In the genomic region with DNA sequence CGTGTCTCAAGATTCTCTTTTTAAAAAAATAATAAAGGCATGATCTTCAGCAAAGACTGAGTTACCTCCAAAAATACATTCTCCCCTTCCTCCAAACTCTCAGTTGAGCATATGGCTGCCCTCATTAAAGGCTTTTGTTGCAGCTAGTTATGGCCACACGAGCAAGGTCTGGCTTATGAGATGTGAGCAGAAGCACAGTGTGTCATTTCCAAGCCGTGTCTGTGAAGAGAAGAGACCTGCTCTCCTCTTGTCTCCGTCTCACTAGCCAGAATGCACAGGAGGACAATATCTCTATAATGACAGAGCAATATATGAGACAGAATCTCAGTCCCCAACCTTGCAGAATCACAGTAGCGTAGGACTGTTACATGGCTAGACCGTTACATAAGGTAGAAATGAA, we compare ENCODE assay signal across 24 cellular contexts.
DNase-seq lines count a peak whose midpoint lies in the region; ATAC-seq, FAIRE-seq and TF ChIP-seq lines count a peak whose summit lies in the region.
"Had no signal": no experiment of that assay in that cellular context is flagged by ENCODE, and none has a peak within 500 bp of the region (broad histone marks: within the 10 kb centered on the region; RNA-seq: fewer than 3 reads in every experiment).

No MANE protein-coding gene starts in this region.

- POLR2A ChIA-PET in HepG2 (lab: Yijun Ruan, JAX), result no interaction called here

- 97% methylated on average over 6 of the region's 6 CpGs for WGBS in HepG2 (ENCODE audit: low lambda C conversion rate)
- WGBS in right lobe of liver (ENCODE audit: insufficient coverage, low coverage, low lambda C conversion rate, missing lambda C conversion rate), result 91% methylated on average over 6 of the region's 6 CpGs

- in situ Hi-C loops in HepG2 (cut with HindIII; ENCODE audit: extremely low pct_ligation_motif_present, low pct_unique_long_range_greater_than_20kb), result no loop called here

- no peak for TF ChIP-seq POLR2A in HepG2 (IDR thresholded peaks at IDR 0.05; ENCODE audit: insufficient read depth in 1 of 2, low read depth in 2 of 2, low read length in 2 of 2)
- no peak for TF ChIP-seq POLR2A in right lobe of liver (IDR thresholded peaks at IDR 0.05)

- no peaks in the 10 kb centered on the region for H3K27me3 ChIP-seq in HepG2 (ENCODE audit: control insufficient read depth in 1 of 2, insufficient read depth in 2 of 2, low read length in 2 of 2)
- H3K27me3 ChIP-seq in right lobe of liver, result no peaks in the 10 kb centered on the region
- no peaks in the 10 kb centered on the region for H3K27me3 ChIP-seq in dorsolateral prefrontal cortex
- H3K27me3 ChIP-seq: BLaER1 had no signal

- FAIRE-seq in HepG2 (lab: Jason Lieb, UNC), result no peak
- FAIRE-seq: A204.1, G401.6 had no signal

- intact Hi-C loops in HepG2 (cut with micrococcal nuclease; ENCODE audit: unreplicated experiment), result no loop called here
- intact Hi-C loops in right lobe of liver (cut with DNase I), result no loop called here
- intact Hi-C loops in dorsolateral prefrontal cortex (cut with DNase I), result no loop called here

- TF ChIP-seq EP300 in HepG2 (IDR thresholded peaks at IDR 0.05; ENCODE audit: low read depth in 2 of 2, low read length in 2 of 2) (no peak), HepG2 (CRISPR knock-in tag; IDR thresholded peaks at IDR 0.05; ENCODE audit: borderline replicate concordance) (no peak)

- peaks cover 23% of the 10 kb centered on the region for H4K20me1 ChIP-seq in HepG2 (ENCODE audit: insufficient read depth, low read length)
- H4K20me1 ChIP-seq: BLaER1 had no signal

- H2AFZ ChIP-seq in HepG2 (ENCODE audit: low read length), result no peak overlapping the region
- H2AFZ ChIP-seq: GM23338 had no signal

- H3K4me1 ChIP-seq in HepG2 (ENCODE audit: insufficient read depth, low read length) (peaks cover 15% of the 10 kb centered on the region), right lobe of liver (peaks cover 0 to 14% (median 0%) of the 10 kb centered on the region in 4 donors)

- TF ChIP-seq CTCF in HepG2 (CRISPR knock-in tag; IDR thresholded peaks at IDR 0.05), result no peak
- no peak for TF ChIP-seq CTCF in right lobe of liver (IDR thresholded peaks at IDR 0.05)
- no peak for TF ChIP-seq CTCF in dorsolateral prefrontal cortex (IDR thresholded peaks at IDR 0.05 in 54 of 56, conservative IDR thresholded peaks at IDR 0.05 in 2 of 56; ENCODE audit: low read depth in 1 of 56, partially characterized antibody in 56 of 56)

- no peak overlapping the region for H3K9ac ChIP-seq in HepG2 (ENCODE audit: insufficient read depth, low read depth, low read length)
- H3K9ac ChIP-seq: BLaER1, SK-N-SH had no signal

- no peak overlapping the region for H3K4me3 ChIP-seq in HepG2 (replicated peaks in 1 of 3; ENCODE audit: insufficient read depth in 1 of 3, low read depth in 2 of 3, low read length in 3 of 3)
- no peak overlapping the region for H3K4me3 ChIP-seq in right lobe of liver
- H3K4me3 ChIP-seq in dorsolateral prefrontal cortex, result no peak overlapping the region
- H3K4me3 ChIP-seq: BLaER1, GM23338, HAP-1 had no signal

- no peak for ATAC-seq in HepG2
- no peak for ATAC-seq in right lobe of liver
- ATAC-seq in HG03439 (IDR thresholded peaks at IDR 0.05; ENCODE audit: unreplicated experiment), result no peak
- no peak for ATAC-seq in esophagus mucosa
- ATAC-seq: GM23338, PC-3 had no signal

- TF ChIP-seq RAD21 in HepG2 (CRISPR knock-in tag; IDR thresholded peaks at IDR 0.05), result no peak

- H3K4me2 ChIP-seq in HepG2 (ENCODE audit: low read depth, low read length), result no peak overlapping the region
- H3K4me2 ChIP-seq: BLaER1, GM23338, SK-N-SH had no signal

- H3K79me2 ChIP-seq in HepG2 (ENCODE audit: insufficient read depth, low read length), result peaks cover 78% of the 10 kb centered on the region

- no TSS peak for BruUV-seq in HepG2 (replicated peaks; lab: Mats Ljungman, UMichigan)

- H3K27ac ChIP-seq in HepG2 (ENCODE audit: extremely low read length, insufficient read depth, low read length) (no peak overlapping the region), right lobe of liver (no peak overlapping the region), dorsolateral prefrontal cortex (peak overlapping the region in 33 of 59 donors; percentile 3 to 72 (median 26))
- H3K27ac ChIP-seq: BLaER1 had no signal

- H3K9me3 ChIP-seq in HepG2 (ENCODE audit: low read length) (no peaks in the 10 kb centered on the region), right lobe of liver (no peaks in the 10 kb centered on the region)
- H3K9me3 ChIP-seq: BLaER1, HAP-1, SK-N-SH had no signal

- CTCF ChIA-PET in HepG2 (lab: Yijun Ruan, JAX; ENCODE audit: low intra/inter-chr PET ratio, low total read pairs), result no interaction called here

- DNase-seq in HepG2 (ENCODE audit: low spot score) (no peak), right lobe of liver (no peak), NCI-H82 (lab: John Stamatoyannopoulos, UW) (peak; percentile 82), dorsolateral prefrontal cortex (peak in 1 of 10 donors; percentile 27), nucleus accumbens (lab: John Stamatoyannopoulos, UW) (no peak)
- DNase-seq in activated CD4-positive, alpha-beta T cell treated with anti-CD3 and anti-CD28 coated beads, Interleukin-2, amount 50 U/mL, for 48 hours, result no peak
- DNase-seq: CD4-positive, CD25-positive, alpha-beta regulatory T cell; DMS53; HFFc6; NCI-H1048; NCI-H1417; NCI-H1930; NCI-H2107; NCI-H748 treated with DMSO at 0.1 percent for 48 hours; NK-92 treated with Interleukin-12 subunit alpha and Interleukin-12 subunit beta, amount 100 ng/mL, for 24 hours; PC-3; SK-N-SH had no signal

- H3K36me3 ChIP-seq in HepG2 (replicated peaks in 1 of 2; ENCODE audit: control insufficient read depth in 1 of 2, insufficient read depth in 2 of 2, low read length in 2 of 2), result no peaks in the 10 kb centered on the region
- no peaks in the 10 kb centered on the region for H3K36me3 ChIP-seq in right lobe of liver
- H3K36me3 ChIP-seq: BLaER1, HAP-1 had no signal

TF ChIP-seq in HepG2, 621 proteins besides CTCF, POLR2A, EP300 and RAD21:
- TF ChIP-seq ZNF143 (CRISPR knock-in tag; IDR thresholded peaks at IDR 0.05), result no peak
- peak; percentile 29 for TF ChIP-seq RBM22 (optimal IDR thresholded peaks at IDR 0.05; ENCODE audit: low read length)
- no peak for TF ChIP-seq FOXO1 (CRISPR knock-in tag; IDR thresholded peaks at IDR 0.05)

Comparison
In these comparisons a context has a peak if more than half of its experiments do, and no peak if none do; other contexts are left out.
1. H3K27ac ChIP-seq: peak in dorsolateral prefrontal cortex (33 of 59); none in HepG2 (single experiment) and right lobe of liver (0 of 3).